2 cellular contexts compared by ENCODE assay signal in the genomic region with DNA sequence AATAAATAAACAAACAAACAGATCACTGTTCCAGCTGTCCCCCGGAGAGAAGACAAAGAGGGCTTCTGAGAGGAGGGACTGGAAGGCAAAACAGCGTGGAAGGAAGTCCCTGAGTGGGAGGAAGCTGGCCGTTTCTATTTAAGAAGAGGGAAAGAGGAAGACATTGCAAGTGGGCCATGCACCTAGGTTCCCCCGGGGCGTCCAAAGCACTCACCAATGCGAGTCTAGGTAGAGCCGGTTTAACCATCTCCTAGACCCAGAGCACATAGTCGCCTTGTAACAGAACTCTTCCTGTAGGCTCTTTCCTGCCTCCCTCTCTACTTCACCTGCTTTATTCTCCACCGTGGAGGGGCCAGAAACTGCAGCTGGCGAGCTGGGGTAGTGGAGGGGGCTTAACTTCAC.
TF ChIP-seq lines count a peak whose summit lies in the region.

No MANE protein-coding gene starts in this region.

TF ChIP-seq in K562, 482 proteins besides CTCF, POLR2A, EP300 and RAD21 (continued from another document):
- no peak for TF ChIP-seq POLR2AphosphoS2 (IDR thresholded peaks at IDR 0.05; ENCODE audit: low read length)
- no peak for TF ChIP-seq PRPF4 (IDR thresholded peaks at IDR 0.05; ENCODE audit: insufficient read depth, low read depth, low read length, poor library complexity, severe bottlenecking)

TF ChIP-seq in GM23338, 12 proteins besides CTCF, POLR2A, EP300 and RAD21 (continued from another document):
- TF ChIP-seq ZNF114 (CRISPR knock-in tag; IDR thresholded peaks at IDR 0.05) (no peak), STAT1 (IDR thresholded peaks at IDR 0.05; ENCODE audit: unreplicated experiment) (no peak), NANOG (IDR thresholded peaks at IDR 0.05; ENCODE audit: borderline replicate concordance) (no peak), EZH2 (IDR thresholded peaks at IDR 0.05; ENCODE audit: low read depth, unreplicated experiment) (no peak), ZNF331 (CRISPR knock-in tag; IDR thresholded peaks at IDR 0.05; ENCODE audit: low read depth) (no peak), POLR2AphosphoS5 (IDR thresholded peaks at IDR 0.05; ENCODE audit: low read depth) (no peak), CREB1 (CRISPR knock-in tag; IDR thresholded peaks at IDR 0.05; ENCODE audit: low read depth) (no peak)
- TF ChIP-seq, protein P1, sequence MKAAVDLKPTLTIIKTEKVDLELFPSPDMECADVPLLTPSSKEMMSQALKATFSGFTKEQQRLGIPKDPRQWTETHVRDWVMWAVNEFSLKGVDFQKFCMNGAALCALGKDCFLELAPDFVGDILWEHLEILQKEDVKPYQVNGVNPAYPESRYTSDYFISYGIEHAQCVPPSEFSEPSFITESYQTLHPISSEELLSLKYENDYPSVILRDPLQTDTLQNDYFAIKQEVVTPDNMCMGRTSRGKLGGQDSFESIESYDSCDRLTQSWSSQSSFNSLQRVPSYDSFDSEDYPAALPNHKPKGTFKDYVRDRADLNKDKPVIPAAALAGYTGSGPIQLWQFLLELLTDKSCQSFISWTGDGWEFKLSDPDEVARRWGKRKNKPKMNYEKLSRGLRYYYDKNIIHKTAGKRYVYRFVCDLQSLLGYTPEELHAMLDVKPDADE (IDR thresholded peaks at IDR 0.05) = no peak
- TF ChIP-seq, protein P2, sequence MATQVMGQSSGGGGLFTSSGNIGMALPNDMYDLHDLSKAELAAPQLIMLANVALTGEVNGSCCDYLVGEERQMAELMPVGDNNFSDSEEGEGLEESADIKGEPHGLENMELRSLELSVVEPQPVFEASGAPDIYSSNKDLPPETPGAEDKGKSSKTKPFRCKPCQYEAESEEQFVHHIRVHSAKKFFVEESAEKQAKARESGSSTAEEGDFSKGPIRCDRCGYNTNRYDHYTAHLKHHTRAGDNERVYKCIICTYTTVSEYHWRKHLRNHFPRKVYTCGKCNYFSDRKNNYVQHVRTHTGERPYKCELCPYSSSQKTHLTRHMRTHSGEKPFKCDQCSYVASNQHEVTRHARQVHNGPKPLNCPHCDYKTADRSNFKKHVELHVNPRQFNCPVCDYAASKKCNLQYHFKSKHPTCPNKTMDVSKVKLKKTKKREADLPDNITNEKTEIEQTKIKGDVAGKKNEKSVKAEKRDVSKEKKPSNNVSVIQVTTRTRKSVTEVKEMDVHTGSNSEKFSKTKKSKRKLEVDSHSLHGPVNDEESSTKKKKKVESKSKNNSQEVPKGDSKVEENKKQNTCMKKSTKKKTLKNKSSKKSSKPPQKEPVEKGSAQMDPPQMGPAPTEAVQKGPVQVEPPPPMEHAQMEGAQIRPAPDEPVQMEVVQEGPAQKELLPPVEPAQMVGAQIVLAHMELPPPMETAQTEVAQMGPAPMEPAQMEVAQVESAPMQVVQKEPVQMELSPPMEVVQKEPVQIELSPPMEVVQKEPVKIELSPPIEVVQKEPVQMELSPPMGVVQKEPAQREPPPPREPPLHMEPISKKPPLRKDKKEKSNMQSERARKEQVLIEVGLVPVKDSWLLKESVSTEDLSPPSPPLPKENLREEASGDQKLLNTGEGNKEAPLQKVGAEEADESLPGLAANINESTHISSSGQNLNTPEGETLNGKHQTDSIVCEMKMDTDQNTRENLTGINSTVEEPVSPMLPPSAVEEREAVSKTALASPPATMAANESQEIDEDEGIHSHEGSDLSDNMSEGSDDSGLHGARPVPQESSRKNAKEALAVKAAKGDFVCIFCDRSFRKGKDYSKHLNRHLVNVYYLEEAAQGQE (IDR thresholded peaks at IDR 0.05; ENCODE audit: unreplicated experiment) = no peak
- TF ChIP-seq, protein P3, sequence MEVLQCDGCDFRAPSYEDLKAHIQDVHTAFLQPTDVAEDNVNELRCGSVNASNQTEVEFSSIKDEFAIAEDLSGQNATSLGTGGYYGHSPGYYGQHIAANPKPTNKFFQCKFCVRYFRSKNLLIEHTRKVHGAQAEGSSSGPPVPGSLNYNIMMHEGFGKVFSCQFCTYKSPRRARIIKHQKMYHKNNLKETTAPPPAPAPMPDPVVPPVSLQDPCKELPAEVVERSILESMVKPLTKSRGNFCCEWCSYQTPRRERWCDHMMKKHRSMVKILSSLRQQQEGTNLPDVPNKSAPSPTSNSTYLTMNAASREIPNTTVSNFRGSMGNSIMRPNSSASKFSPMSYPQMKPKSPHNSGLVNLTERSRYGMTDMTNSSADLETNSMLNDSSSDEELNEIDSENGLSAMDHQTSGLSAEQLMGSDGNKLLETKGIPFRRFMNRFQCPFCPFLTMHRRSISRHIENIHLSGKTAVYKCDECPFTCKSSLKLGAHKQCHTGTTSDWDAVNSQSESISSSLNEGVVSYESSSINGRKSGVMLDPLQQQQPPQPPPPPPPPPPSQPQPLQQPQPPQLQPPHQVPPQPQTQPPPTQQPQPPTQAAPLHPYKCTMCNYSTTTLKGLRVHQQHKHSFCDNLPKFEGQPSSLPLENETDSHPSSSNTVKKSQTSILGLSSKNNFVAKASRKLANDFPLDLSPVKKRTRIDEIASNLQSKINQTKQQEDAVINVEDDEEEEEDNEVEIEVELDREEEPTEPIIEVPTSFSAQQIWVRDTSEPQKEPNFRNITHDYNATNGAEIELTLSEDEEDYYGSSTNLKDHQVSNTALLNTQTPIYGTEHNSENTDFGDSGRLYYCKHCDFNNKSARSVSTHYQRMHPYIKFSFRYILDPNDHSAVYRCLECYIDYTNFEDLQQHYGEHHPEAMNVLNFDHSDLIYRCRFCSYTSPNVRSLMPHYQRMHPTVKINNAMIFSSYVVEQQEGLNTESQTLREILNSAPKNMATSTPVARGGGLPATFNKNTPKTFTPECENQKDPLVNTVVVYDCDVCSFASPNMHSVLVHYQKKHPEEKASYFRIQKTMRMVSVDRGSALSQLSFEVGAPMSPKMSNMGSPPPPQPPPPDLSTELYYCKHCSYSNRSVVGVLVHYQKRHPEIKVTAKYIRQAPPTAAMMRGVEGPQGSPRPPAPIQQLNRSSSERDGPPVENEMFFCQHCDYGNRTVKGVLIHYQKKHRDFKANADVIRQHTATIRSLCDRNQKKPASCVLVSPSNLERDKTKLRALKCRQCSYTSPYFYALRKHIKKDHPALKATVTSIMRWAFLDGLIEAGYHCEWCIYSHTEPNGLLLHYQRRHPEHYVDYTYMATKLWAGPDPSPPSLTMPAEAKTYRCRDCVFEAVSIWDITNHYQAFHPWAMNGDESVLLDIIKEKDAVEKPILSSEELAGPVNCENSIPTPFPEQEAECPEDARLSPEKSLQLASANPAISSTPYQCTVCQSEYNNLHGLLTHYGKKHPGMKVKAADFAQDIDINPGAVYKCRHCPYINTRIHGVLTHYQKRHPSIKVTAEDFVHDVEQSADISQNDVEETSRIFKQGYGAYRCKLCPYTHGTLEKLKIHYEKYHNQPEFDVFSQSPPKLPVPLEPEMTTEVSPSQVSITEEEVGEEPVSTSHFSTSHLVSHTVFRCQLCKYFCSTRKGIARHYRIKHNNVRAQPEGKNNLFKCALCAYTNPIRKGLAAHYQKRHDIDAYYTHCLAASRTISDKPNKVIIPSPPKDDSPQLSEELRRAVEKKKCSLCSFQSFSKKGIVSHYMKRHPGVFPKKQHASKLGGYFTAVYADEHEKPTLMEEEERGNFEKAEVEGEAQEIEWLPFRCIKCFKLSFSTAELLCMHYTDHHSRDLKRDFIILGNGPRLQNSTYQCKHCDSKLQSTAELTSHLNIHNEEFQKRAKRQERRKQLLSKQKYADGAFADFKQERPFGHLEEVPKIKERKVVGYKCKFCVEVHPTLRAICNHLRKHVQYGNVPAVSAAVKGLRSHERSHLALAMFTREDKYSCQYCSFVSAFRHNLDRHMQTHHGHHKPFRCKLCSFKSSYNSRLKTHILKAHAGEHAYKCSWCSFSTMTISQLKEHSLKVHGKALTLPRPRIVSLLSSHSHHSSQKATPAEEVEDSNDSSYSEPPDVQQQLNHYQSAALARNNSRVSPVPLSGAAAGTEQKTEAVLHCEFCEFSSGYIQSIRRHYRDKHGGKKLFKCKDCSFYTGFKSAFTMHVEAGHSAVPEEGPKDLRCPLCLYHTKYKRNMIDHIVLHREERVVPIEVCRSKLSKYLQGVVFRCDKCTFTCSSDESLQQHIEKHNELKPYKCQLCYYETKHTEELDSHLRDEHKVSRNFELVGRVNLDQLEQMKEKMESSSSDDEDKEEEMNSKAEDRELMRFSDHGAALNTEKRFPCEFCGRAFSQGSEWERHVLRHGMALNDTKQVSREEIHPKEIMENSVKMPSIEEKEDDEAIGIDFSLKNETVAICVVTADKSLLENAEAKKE (CRISPR knock-in tag; IDR thresholded peaks at IDR 0.05) = no peak
